34 cellular contexts compared by ENCODE assay signal in genomic region chr2:158662406-158662805, GRCh38.
"Had no signal": no experiment of that assay in that cellular context is flagged by ENCODE, and none has a peak within 500 bp of the region (broad histone marks: within the 10 kb centered on the region; RNA-seq: fewer than 3 reads in every experiment).

No MANE protein-coding gene starts in this region.

- H3K27ac ChIP-seq: adrenal gland, ascending aorta, body of pancreas, brain microvascular endothelial cell, breast epithelium, cardiac muscle cell had no signal

- H3K27me3 ChIP-seq: adrenal gland, ascending aorta, body of pancreas, brain microvascular endothelial cell, breast epithelium, cardiac muscle cell had no signal

- H3K36me3 ChIP-seq: breast epithelium had no signal

- H3K4me1 ChIP-seq: adrenal gland, body of pancreas, breast epithelium had no signal

- DNase-seq: activated effector memory CD4-positive, alpha-beta T cell treated with anti-CD3 and anti-CD28 coated beads, Interleukin-2, amount 50 U/mL, for 16 hours; activated effector memory CD4-positive, alpha-beta T cell treated with Interleukin-2 at 50 U/mL for 16 hours; activated gamma-delta T cell; activated gamma-delta T cell treated with Interleukin-2 at 50 U/mL for 16 hours; activated naive CD4-positive, alpha-beta T cell; activated naive CD4-positive, alpha-beta T cell treated with anti-CD3 and anti-CD28 coated beads for 36 hours; activated naive CD4-positive, alpha-beta T cell treated with anti-CD3 and anti-CD28 coated beads, Interleukin-2, amount 10 ng/mL, durations not matched to agents 7 days and 5 days; activated naive CD4-positive, alpha-beta T cell treated with anti-CD3 and anti-CD28 coated beads, Interleukin-2, amount 50 U/mL, for 16 hours; activated naive CD4-positive, alpha-beta T cell treated with Interleukin-2 at 50 U/mL for 16 hours; activated naive CD8-positive, alpha-beta T cell treated with anti-CD3 and anti-CD28 coated beads for 36 hours; activated naive CD8-positive, alpha-beta T cell treated with anti-CD3 and anti-CD28 coated beads, Interleukin-2, amount 10 ng/mL, durations not matched to agents 7 days and 5 days; activated naive CD8-positive, alpha-beta T cell treated with anti-CD3 and anti-CD28 coated beads, Interleukin-2, amount 50 U/mL, for 24 hours; activated T-cell treated with anti-CD3 and anti-CD28 coated beads, Interleukin-2, amount 50 U/mL, for 1 hour; activated T-cell treated with anti-CD3 and anti-CD28 coated beads, Interleukin-2, amount 50 U/mL, for 24 hours; activated T-cell treated with anti-CD3 and anti-CD28 coated beads, Interleukin-2, amount 50 U/mL, for 4 hours; activated T-cell treated with anti-CD3 and anti-CD28 coated beads, Interleukin-2, amount 50 U/mL, for 48 hours; activated T-cell treated with anti-CD3 and anti-CD28 coated beads, Interleukin-2, amount 50 U/mL, for 72 hours; adrenal gland; amniotic stem cell; amygdala; anterior cingulate cortex; aorta; body of pancreas; brain microvascular endothelial cell; caudate nucleus; central memory CD4-positive, alpha-beta T cell; cerebellar nuclear complex had no signal

- ATAC-seq: activated naive CD4-positive, alpha-beta T cell treated with anti-CD3 and anti-CD28 coated beads, Interleukin-2, amount 50 U/mL, for 72 hours; activated naive CD8-positive, alpha-beta T cell treated with anti-CD3 and anti-CD28 coated beads, Interleukin-2, amount 50 U/mL, for 24 hours; activated T-cell treated with anti-CD3 and anti-CD28 coated beads, Interleukin-2, amount 50 U/mL, for 4 hours; activated T-cell treated with anti-CD3 and anti-CD28 coated beads, Interleukin-2, amount 50 U/mL, for 72 hours; activated T-helper 17 cell treated with anti-CD3 and anti-CD28 coated beads, Interleukin-2, amount 50 U/mL, for 72 hours; body of pancreas had no signal

- H3K4me3 ChIP-seq: adrenal gland, ascending aorta, body of pancreas, breast epithelium, cardiac muscle cell had no signal

- FAIRE-seq: astrocyte, bronchial epithelial cell had no signal

- H3K9me3 ChIP-seq: adrenal gland, ascending aorta, body of pancreas, breast epithelium had no signal
